ENCODE assay signal across 8 cellular contexts in the genomic region with DNA sequence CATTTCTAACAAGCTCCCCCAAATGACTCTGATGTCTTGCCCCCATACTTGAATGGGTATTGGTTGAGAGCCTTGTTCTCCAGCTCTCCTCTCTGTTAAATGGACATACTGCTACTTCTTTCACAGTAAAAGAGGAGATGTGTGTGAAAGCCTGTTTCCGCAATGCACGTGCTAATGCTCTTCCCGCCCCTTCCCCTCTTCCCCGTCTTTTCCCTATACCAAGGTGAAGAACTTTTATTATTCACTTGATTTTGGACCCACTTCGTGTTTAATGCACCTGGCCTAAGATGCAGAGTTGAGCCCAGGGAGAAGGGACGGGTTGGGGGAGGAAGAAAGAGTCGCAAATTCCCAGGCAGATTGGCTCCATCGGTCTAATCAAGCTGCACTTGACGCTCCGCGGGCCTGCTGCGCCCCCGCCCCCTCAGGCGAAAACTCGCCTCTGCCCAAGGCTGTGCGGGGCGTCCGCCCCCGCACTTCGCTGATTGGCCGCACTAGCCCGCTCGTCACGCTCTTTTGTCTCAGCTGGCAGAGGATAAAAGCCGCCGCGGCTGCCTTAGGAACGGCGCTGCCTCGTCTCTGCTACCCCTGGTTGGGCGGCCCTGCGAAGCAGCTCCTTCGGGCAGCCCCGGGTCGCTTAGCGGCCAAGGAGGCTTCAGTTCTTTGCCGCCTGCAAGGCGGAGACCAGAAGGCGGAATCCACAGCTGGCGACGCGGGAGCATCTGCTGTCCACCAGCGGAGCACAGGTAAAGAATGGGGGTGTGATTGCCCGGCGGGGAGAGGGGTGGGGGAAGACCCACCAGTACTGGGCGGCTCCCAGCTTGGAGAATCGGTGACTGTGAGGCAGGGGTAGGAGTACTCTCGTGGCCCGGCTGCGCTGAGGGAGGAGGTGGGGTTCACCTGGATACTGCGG. TPM values are rescaled to one million over a fixed set of nuclear protein-coding genes. Genes with fewer than 3 reads are reported as not detected.
DNase-seq lines count a peak whose midpoint lies in the region; ATAC-seq and TF ChIP-seq lines count a peak whose summit lies in the region.

TSS of gene ZCCHC12 (plus strand) at position 562 of the 910 bp plus-strand sequence. CDS start 1,421 bp downstream, outside the sequence.

- ATAC-seq in activated T-cell treated with anti-CD3 and anti-CD28 coated beads, Interleukin-2, amount 50 U/mL, for 72 hours (replicated peaks in 1 of 2): peak; percentile 85 to 87
- no peak for ATAC-seq in GM19455 (IDR thresholded peaks at IDR 0.05; ENCODE audit: unreplicated experiment)

- H2AFZ ChIP-seq in neuron (ENCODE audit: low read depth, low read length): peak within 1 kb of the TSS; percentile 73

- TF ChIP-seq CTCF in BE2C (IDR thresholded peaks at IDR 0.05; ENCODE audit: low read depth, low read length) (no peak), fibroblast of pulmonary artery (IDR thresholded peaks at IDR 0.05; ENCODE audit: low read length, missing control alignments) (no peak)

- peak within 1 kb of the TSS; percentile 35 for H3K4me3 ChIP-seq in BE2C (ENCODE audit: low read depth, low read length)
- H3K4me3 ChIP-seq in H7 (ENCODE audit: insufficient read depth, low read depth, low read length): peak within 1 kb of the TSS; percentile 19; the same call in 1 of the 2 replicates
- H3K4me3 ChIP-seq in fibroblast of pulmonary artery (replicated peaks; ENCODE audit: low read depth, low read length): peak within 1 kb of the TSS; percentile 32
- peak within 1 kb of the TSS; percentile 49 for H3K4me3 ChIP-seq in neuron (ENCODE audit: low read length)
- H3K4me3 ChIP-seq in urinary bladder (ENCODE audit: low read depth, low read length): peak within 1 kb of the TSS; percentile 25

- DNase-seq in BE2C (peak; percentile 69), H7 (peak; percentile 95), NCI-H526 (lab: John Stamatoyannopoulos, UW) (peak; percentile 68 to 89), fibroblast of pulmonary artery (ENCODE audit: low read depth) (peak; percentile 49)
- peak; percentile 31 to 50 for DNase-seq in activated T-cell treated with anti-CD3 and anti-CD28 coated beads, Interleukin-2, amount 50 U/mL, for 72 hours

- H3K9me3 Mint-ChIP-seq in activated T-cell treated with anti-CD3 and anti-CD28 coated beads, Interleukin-2, amount 50 U/mL, for 72 hours: no peaks in the 10 kb centered on the region

- H3K4me1 ChIP-seq in BE2C (no peaks in the 10 kb centered on the region), neuron (ENCODE audit: insufficient read depth, low read length) (peaks cover 5% of the 10 kb centered on the region), urinary bladder (ENCODE audit: insufficient read depth) (no peaks in the 10 kb centered on the region)

- peaks cover 18% of the 10 kb centered on the region for H3K27me3 ChIP-seq in BE2C
- H3K27me3 ChIP-seq in H7 (ENCODE audit: control insufficient read depth, insufficient read depth, low read length): peaks cover 75% of the 10 kb centered on the region
- H3K27me3 ChIP-seq in neuron (ENCODE audit: insufficient read depth, low read length): peaks cover 24% of the 10 kb centered on the region

- WGBS in urinary bladder: 3% methylated on average over 51 of the region's 51 CpGs

- H3K4me1 Mint-ChIP-seq in activated T-cell treated with anti-CD3 and anti-CD28 coated beads, Interleukin-2, amount 50 U/mL, for 72 hours (ENCODE audit: low read depth): peaks cover 14% of the 10 kb centered on the region

- no peaks in the 10 kb centered on the region for H3K36me3 ChIP-seq in BE2C
- no peaks in the 10 kb centered on the region for H3K36me3 ChIP-seq in H7 (replicated peaks; ENCODE audit: control insufficient read depth, insufficient read depth, low read length)
- H3K36me3 ChIP-seq in neuron (ENCODE audit: insufficient read depth, low read length): no peaks in the 10 kb centered on the region
- no peaks in the 10 kb centered on the region for H3K36me3 ChIP-seq in urinary bladder (ENCODE audit: insufficient read depth)

- H3K27ac ChIP-seq in urinary bladder (ENCODE audit: low read depth): no peak within 1 kb of the TSS

- peaks cover 70% of the 10 kb centered on the region for H3K27me3 Mint-ChIP-seq in activated T-cell treated with anti-CD3 and anti-CD28 coated beads, Interleukin-2, amount 50 U/mL, for 72 hours (ENCODE audit: low read depth)

- H3K36me3 Mint-ChIP-seq in activated T-cell treated with anti-CD3 and anti-CD28 coated beads, Interleukin-2, amount 50 U/mL, for 72 hours (ENCODE audit: insufficient read depth in 2 of 2): no peaks in the 10 kb centered on the region

- H3K9me3 ChIP-seq in BE2C: no peaks in the 10 kb centered on the region
- no peaks in the 10 kb centered on the region for H3K9me3 ChIP-seq in neuron (ENCODE audit: low read length)

- peak within 1 kb of the TSS; percentile 87 for H3K4me3 Mint-ChIP-seq in activated T-cell treated with anti-CD3 and anti-CD28 coated beads, Interleukin-2, amount 50 U/mL, for 72 hours

- H3K27ac Mint-ChIP-seq in activated T-cell treated with anti-CD3 and anti-CD28 coated beads, Interleukin-2, amount 50 U/mL, for 72 hours: no peak within 1 kb of the TSS

RNA-seq across cellular contexts. Expression of gene ZCCHC12, which starts in this region (rescaled TPM):
- not detected for polyA plus RNA-seq in BE2C (2012; ENCODE audit: insufficient read depth, insufficient read length, low read depth)
- total RNA-seq in H7 (2014; rRNA removed; shearing (Covaris generic)): 0.07 and 0.45 TPM in 2 replicates
- total RNA-seq in activated T-cell treated with anti-CD3 and anti-CD28 coated beads, Interleukin-2, amount 50 U/mL, for 72 hours: under 1 TPM in 1 of 2 donors, not detected in 1; 0.09 TPM
- 1.9 TPM for total RNA-seq in urinary bladder
- polyA plus RNA-seq in urinary bladder: 0.44 TPM

Comparison
In these comparisons a context has a peak if more than half of its experiments do, and no peak if none do; other contexts are left out.
1. Peak in DNase-seq and H3K4me3 ChIP-seq in H7; RNA of the gene not detected or under 1 TPM.
2. Peak in DNase-seq and ATAC-seq in activated T-cell treated with anti-CD3 and anti-CD28 coated beads, Interleukin-2, amount 50 U/mL, for 72 hours; RNA of the gene not detected or under 1 TPM.
3. DNase-seq: peak in every context shown above with its lines; median percentile 95 in H7; 78 in NCI-H526; 69 in BE2C; 49 in fibroblast of pulmonary artery; 40 in activated T-cell treated with anti-CD3 and anti-CD28 coated beads, Interleukin-2, amount 50 U/mL, for 72 hours.